21 cellular contexts compared by ENCODE assay signal in the genomic region with DNA sequence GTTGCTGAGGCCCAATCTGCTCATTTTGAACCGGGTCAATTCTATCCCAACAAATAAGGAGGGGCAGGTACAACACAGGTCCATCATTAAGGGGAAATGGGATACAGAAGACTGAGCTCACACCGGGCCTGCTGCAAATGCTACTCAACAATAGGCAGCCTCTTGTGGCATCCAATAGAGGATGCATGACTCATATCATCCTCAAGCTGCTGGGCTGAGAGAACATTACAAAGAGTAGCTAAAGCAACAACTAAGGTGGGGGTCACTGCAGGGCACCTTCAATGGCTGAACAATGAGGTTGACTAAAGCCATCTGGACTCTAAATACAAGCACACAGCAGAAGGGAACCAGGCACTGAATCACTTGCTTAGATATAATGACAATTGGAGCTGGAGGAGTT.
DNase-seq lines count a peak whose midpoint lies in the region; ATAC-seq and TF ChIP-seq lines count a peak whose summit lies in the region.
"Had no signal": no experiment of that assay in that cellular context is flagged by ENCODE, and none has a peak within 500 bp of the region (broad histone marks: within the 10 kb centered on the region; RNA-seq: fewer than 3 reads in every experiment).

No MANE protein-coding gene starts in this region.

- H3K4me1 ChIP-seq in GM23338 (ENCODE audit: insufficient read depth) (no peaks in the 10 kb centered on the region), PC-3 (ENCODE audit: insufficient read depth, low read length) (no peaks in the 10 kb centered on the region)
- H3K4me1 ChIP-seq: gastroesophageal sphincter, Peyer's patch had no signal

- H4K20me1 ChIP-seq in GM23338 (replicated peaks; ENCODE audit: insufficient read depth) = no peaks in the 10 kb centered on the region
- no peaks in the 10 kb centered on the region for H4K20me1 ChIP-seq in PC-3 (ENCODE audit: low read length)

- H3K27ac ChIP-seq in GM23338 (ENCODE audit: low read depth) = no peak overlapping the region
- no peak overlapping the region for H3K27ac ChIP-seq in PC-3 (ENCODE audit: low read length)
- H3K27ac ChIP-seq: C4-2B, gastroesophageal sphincter, Peyer's patch, SK-N-MC had no signal

- no peak overlapping the region for H3K27ac Mint-ChIP-seq in GM23338
- H3K27ac Mint-ChIP-seq: activated B cell treated with CpG ODN at 0.5 μM for 24 hours; activated CD8-positive, alpha-beta T cell treated with anti-CD3 and anti-CD28 coated beads for 36 hours; natural killer cell treated with Interleukin-12 subunit alpha and Interleukin-12 subunit beta and Interleukin-15 and Interleukin-18, amount 100 ng/mL, for 72 hours had no signal

- no peaks in the 10 kb centered on the region for H3K4me1 Mint-ChIP-seq in GM23338
- H3K4me1 Mint-ChIP-seq: central memory CD8-positive, alpha-beta T cell had no signal

- in situ Hi-C loops in SK-MEL-5 (cut with HindIII; ENCODE audit: low pct_unique_long_range_greater_than_20kb, low sequenced_read_pairs) = no loop called here

- H2AFZ ChIP-seq in GM23338 (no peak overlapping the region), PC-3 (ENCODE audit: low read length) (no peak overlapping the region)

- no peaks in the 10 kb centered on the region; the same call in 1 of the 2 replicates for H3K9me2 ChIP-seq in GM23338 (ENCODE audit: insufficient read depth)
- H3K9me2 ChIP-seq in PC-3 (replicated peaks; ENCODE audit: low read length) = no peaks in the 10 kb centered on the region

- H3K9ac ChIP-seq in PC-3 (ENCODE audit: low read length) = no peak overlapping the region

- no peaks in the 10 kb centered on the region for H3K9me3 ChIP-seq in PC-3 (ENCODE audit: low read length)
- H3K9me3 ChIP-seq: gastroesophageal sphincter, Peyer's patch had no signal

- H3K36me3 ChIP-seq in GM23338 (ENCODE audit: insufficient read depth) (no peaks in the 10 kb centered on the region), PC-3 (ENCODE audit: low read depth, low read length) (no peaks in the 10 kb centered on the region)
- H3K36me3 ChIP-seq: gastroesophageal sphincter, Peyer's patch had no signal

- CTCF ChIA-PET in PC-3 (lab: Charles Lee) = no interaction called here

- no peaks in the 10 kb centered on the region; the same call in 2 of the 3 replicates for H3K9me3 Mint-ChIP-seq in GM23338
- H3K9me3 Mint-ChIP-seq: activated B cell treated with CpG ODN at 0.5 μM for 24 hours; activated CD8-positive, alpha-beta T cell treated with anti-CD3 and anti-CD28 coated beads for 36 hours; natural killer cell treated with Interleukin-12 subunit alpha and Interleukin-12 subunit beta and Interleukin-15 and Interleukin-18, amount 100 ng/mL, for 72 hours had no signal

- no peak for TF ChIP-seq CTCF in GM23338 (conservative IDR thresholded peaks at IDR 0.05; ENCODE audit: low read depth in 2 of 2)
- no peak for TF ChIP-seq CTCF in PC-3 (conservative IDR thresholded peaks at IDR 0.05; ENCODE audit: low read depth, low read length)

- H3K4me3 ChIP-seq in GM23338 = no peak overlapping the region
- no peak overlapping the region for H3K4me3 ChIP-seq in PC-3 (ENCODE audit: low read length)
- H3K4me3 ChIP-seq: gastroesophageal sphincter, Peyer's patch, SK-N-MC had no signal

- no peak overlapping the region for H3K4me3 Mint-ChIP-seq in GM23338
- H3K4me3 Mint-ChIP-seq: activated B cell treated with CpG ODN at 0.5 μM for 24 hours; activated CD8-positive, alpha-beta T cell treated with anti-CD3 and anti-CD28 coated beads for 36 hours; central memory CD8-positive, alpha-beta T cell; natural killer cell treated with Interleukin-12 subunit alpha and Interleukin-12 subunit beta and Interleukin-15 and Interleukin-18, amount 100 ng/mL, for 72 hours had no signal

- BruUV-seq in PC-3 (replicated peaks; lab: Mats Ljungman, UMichigan) = no TSS peak

- H3K27me3 ChIP-seq in GM23338 (ENCODE audit: insufficient read depth) (peaks cover 18% of the 10 kb centered on the region), PC-3 (ENCODE audit: low read length) (no peaks in the 10 kb centered on the region)
- H3K27me3 ChIP-seq: gastroesophageal sphincter, Peyer's patch had no signal

- H3K79me2 ChIP-seq in GM23338 (replicated peaks; ENCODE audit: insufficient read depth) (no peaks in the 10 kb centered on the region), PC-3 (ENCODE audit: low read length) (no peaks in the 10 kb centered on the region)

- H3F3A ChIP-seq in GM23338 (replicated peaks; ENCODE audit: low read depth) (no peaks in the 10 kb centered on the region), PC-3 (ENCODE audit: low read length, unreplicated experiment) (no peaks in the 10 kb centered on the region)

- POLR2A ChIA-PET in PC-3 (lab: Charles Lee; ENCODE audit: unreplicated experiment) = no interaction called here

- DNase-seq in COLO668 (lab: John Stamatoyannopoulos, UW; ENCODE audit: unreplicated experiment) (peak; percentile 67), GM23338 (ENCODE audit: low spot score) (peak; percentile 8), SK-MEL-5 (ENCODE audit: low read depth, low spot score) (peak; percentile 13), islet precursor cell (peak; percentile 52), middle frontal gyrus (ENCODE audit: extremely low spot score, low spot score) (no peak), PC-3 (no peak)
- no peak for DNase-seq in activated effector memory CD4-positive, alpha-beta T cell treated with anti-CD3 and anti-CD28 coated beads, Interleukin-2, amount 50 U/mL, for 16 hours
- DNase-seq: activated B cell treated with CpG ODN at 0.5 μM for 24 hours; activated CD8-positive, alpha-beta T cell treated with anti-CD3 and anti-CD28 coated beads for 36 hours; activated naive CD4-positive, alpha-beta T cell treated with Interleukin-2 at 50 U/mL for 16 hours; kidney glomerular epithelial cell; NCI-H1417 treated with DMSO at 0.1 percent for 48 hours; Peyer's patch; stimulated activated naive CD4-positive, alpha-beta T cell had no signal

- no peak overlapping the region for H3K4me2 ChIP-seq in GM23338
- no peak overlapping the region for H3K4me2 ChIP-seq in PC-3 (ENCODE audit: low read length)

- peak; percentile 33; the same call in 2 of the 3 replicates for ATAC-seq in GM23338
- ATAC-seq in HG02623 (IDR thresholded peaks at IDR 0.05; ENCODE audit: unreplicated experiment) = no peak
- ATAC-seq in PC-3 = no peak
- ATAC-seq: activated CD8-positive, alpha-beta T cell treated with anti-CD3 and anti-CD28 coated beads for 36 hours; gastroesophageal sphincter; HCT116 had no signal

- no peaks in the 10 kb centered on the region for H3K36me3 Mint-ChIP-seq in GM23338 (ENCODE audit: low read depth)
- H3K36me3 Mint-ChIP-seq: natural killer cell treated with Interleukin-12 subunit alpha and Interleukin-12 subunit beta and Interleukin-15 and Interleukin-18, amount 100 ng/mL, for 72 hours had no signal

- no peaks in the 10 kb centered on the region for H3K27me3 Mint-ChIP-seq in GM23338 (ENCODE audit: insufficient read depth, low read depth, poor library complexity)
- H3K27me3 Mint-ChIP-seq: central memory CD8-positive, alpha-beta T cell had no signal

- intact Hi-C loops in PC-3 (cut with micrococcal nuclease) = no loop called here

TF ChIP-seq in GM23338, 12 proteins besides CTCF, POLR2A, EP300 and RAD21:
- no peak for TF ChIP-seq EZH2 (IDR thresholded peaks at IDR 0.05; ENCODE audit: low read depth, unreplicated experiment)
- no peak for TF ChIP-seq POLR2AphosphoS5 (IDR thresholded peaks at IDR 0.05; ENCODE audit: low read depth)
- no peak for TF ChIP-seq STAT1 (IDR thresholded peaks at IDR 0.05; ENCODE audit: unreplicated experiment)
- no peak for TF ChIP-seq ZNF114 (CRISPR knock-in tag; IDR thresholded peaks at IDR 0.05)
- TF ChIP-seq, protein P1, sequence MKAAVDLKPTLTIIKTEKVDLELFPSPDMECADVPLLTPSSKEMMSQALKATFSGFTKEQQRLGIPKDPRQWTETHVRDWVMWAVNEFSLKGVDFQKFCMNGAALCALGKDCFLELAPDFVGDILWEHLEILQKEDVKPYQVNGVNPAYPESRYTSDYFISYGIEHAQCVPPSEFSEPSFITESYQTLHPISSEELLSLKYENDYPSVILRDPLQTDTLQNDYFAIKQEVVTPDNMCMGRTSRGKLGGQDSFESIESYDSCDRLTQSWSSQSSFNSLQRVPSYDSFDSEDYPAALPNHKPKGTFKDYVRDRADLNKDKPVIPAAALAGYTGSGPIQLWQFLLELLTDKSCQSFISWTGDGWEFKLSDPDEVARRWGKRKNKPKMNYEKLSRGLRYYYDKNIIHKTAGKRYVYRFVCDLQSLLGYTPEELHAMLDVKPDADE (IDR thresholded peaks at IDR 0.05) = no peak
- TF ChIP-seq EZH2phosphoT487 (IDR thresholded peaks at IDR 0.05; ENCODE audit: unreplicated experiment) = no peak

Comparison
In these comparisons a context has a peak if more than half of its experiments do, and no peak if none do; other contexts are left out.
1. DNase-seq: peak in COLO668 (single experiment), GM23338 (single experiment), SK-MEL-5 (single experiment) and islet precursor cell (single experiment); none in activated effector memory CD4-positive, alpha-beta T cell treated with anti-CD3 and anti-CD28 coated beads, Interleukin-2, amount 50 U/mL, for 16 hours (single experiment), middle frontal gyrus (single experiment) and PC-3 (single experiment).